Comparison of ENCODE assay signal across 8 cellular contexts in the genomic region with DNA sequence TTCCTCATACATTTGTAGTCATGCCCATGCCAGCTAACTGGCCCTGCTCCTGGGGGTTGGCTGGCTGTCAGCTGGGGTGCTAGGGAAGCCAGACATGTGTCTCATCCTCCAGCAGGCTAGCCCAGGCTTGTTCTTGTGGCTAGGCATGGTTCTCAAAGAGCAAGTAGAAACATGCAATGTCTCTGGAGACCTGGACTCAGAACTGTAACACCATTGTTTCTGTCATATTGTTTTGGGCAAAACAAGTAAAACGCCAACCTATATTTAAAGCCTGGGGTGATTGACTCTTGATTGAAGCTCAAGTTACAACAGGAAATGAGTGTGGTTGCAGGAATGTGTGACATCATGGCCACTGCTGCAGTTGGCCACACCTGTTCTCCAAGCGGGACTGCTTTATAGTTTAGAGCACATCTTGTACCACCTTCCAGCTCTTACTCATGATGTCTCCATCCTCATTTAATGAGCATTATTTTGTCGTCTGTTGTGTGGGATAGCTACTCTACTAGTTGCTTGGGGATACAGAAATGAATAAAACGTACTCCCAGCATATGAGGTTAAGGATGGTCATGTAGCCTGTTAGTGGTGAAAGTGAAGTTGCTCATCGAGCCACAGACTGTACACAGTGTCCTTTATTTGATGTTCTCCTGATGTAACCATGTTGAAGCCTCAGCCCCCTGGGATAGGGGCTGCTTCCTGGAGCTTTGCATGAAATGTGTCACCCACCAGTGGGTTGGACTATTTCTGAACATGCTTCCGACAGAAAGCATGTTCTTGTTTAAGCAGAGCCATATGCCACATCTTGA.
DNase-seq lines count a peak whose midpoint lies in the region; ATAC-seq and TF ChIP-seq lines count a peak whose summit lies in the region.

No MANE protein-coding gene starts in this region.

- H3K27me3 Mint-ChIP-seq in stimulated activated naive B cell treated with anti-CD40 and anti-IgM and Interleukin-4, amounts not matched to agents 10 μg/mL and 1 μg/mL and 100 μg/mL, for 72 hours, result peaks cover 0 to 6% of the 10 kb centered on the region in 2 donors
- peaks cover 0 to 23% (median 6%) of the 10 kb centered on the region in 5 donors for H3K27me3 Mint-ChIP-seq in naive thymus-derived CD4-positive, alpha-beta T cell

- CTCF ChIA-PET in naive thymus-derived CD4-positive, alpha-beta T cell (lab: Charles Lee), result no interaction called here

- no peaks in the 10 kb centered on the region for H3K27me3 ChIP-seq in naive thymus-derived CD4-positive, alpha-beta T cell (ENCODE audit: control insufficient read depth in 2 of 2, insufficient read depth in 2 of 2, low read length in 2 of 2)
- no peaks in the 10 kb centered on the region for H3K27me3 ChIP-seq in H7 (ENCODE audit: control insufficient read depth, insufficient read depth, low read length)

- peaks cover 0 to 3% of the 10 kb centered on the region in 2 donors for H3K9me3 Mint-ChIP-seq in stimulated activated naive B cell treated with anti-CD40 and anti-IgM and Interleukin-4, amounts not matched to agents 10 μg/mL and 1 μg/mL and 100 μg/mL, for 72 hours
- H3K9me3 Mint-ChIP-seq in naive thymus-derived CD4-positive, alpha-beta T cell, result peaks cover 0 to 7% (median 1%) of the 10 kb centered on the region in 11 donors

- H3K4me1 Mint-ChIP-seq in stimulated activated naive B cell treated with anti-CD40 and anti-IgM and Interleukin-4, amounts not matched to agents 10 μg/mL and 1 μg/mL and 100 μg/mL, for 72 hours, result no peaks in the 10 kb centered on the region
- H3K4me1 Mint-ChIP-seq in naive thymus-derived CD4-positive, alpha-beta T cell, result no peaks in the 10 kb centered on the region

- no peaks in the 10 kb centered on the region for H3K36me3 ChIP-seq in naive thymus-derived CD4-positive, alpha-beta T cell (ENCODE audit: control insufficient read depth in 2 of 3, insufficient read depth in 3 of 3, low read length in 3 of 3)
- no peaks in the 10 kb centered on the region for H3K36me3 ChIP-seq in H7 (replicated peaks; ENCODE audit: control insufficient read depth, insufficient read depth, low read length)

- peak; percentile 36 for DNase-seq in Caki2 (ENCODE audit: low read depth)
- peak; percentile 4 for DNase-seq in astrocyte of the cerebellum (ENCODE audit: low read depth)
- no peak for DNase-seq in stimulated activated naive B cell treated with anti-CD40 and anti-IgM and Interleukin-4, amounts not matched to agents 10 μg/mL and 1 μg/mL and 100 μg/mL, for 72 hours
- no peak for DNase-seq in naive thymus-derived CD4-positive, alpha-beta T cell
- no peak for DNase-seq in H7
- DNase-seq in central memory CD4-positive, alpha-beta T cell, result no peak

- intact Hi-C loops in naive thymus-derived CD4-positive, alpha-beta T cell (cut with micrococcal nuclease), result no loop called here

- H3K4me1 ChIP-seq in naive thymus-derived CD4-positive, alpha-beta T cell (ENCODE audit: control insufficient read depth in 2 of 2, insufficient read depth in 2 of 2, low read length in 2 of 2), result no peaks in the 10 kb centered on the region

- H3K27ac Mint-ChIP-seq in stimulated activated naive B cell treated with anti-CD40 and anti-IgM and Interleukin-4, amounts not matched to agents 10 μg/mL and 1 μg/mL and 100 μg/mL, for 72 hours, result no peak overlapping the region
- no peak overlapping the region for H3K27ac Mint-ChIP-seq in naive thymus-derived CD4-positive, alpha-beta T cell

- POLR2A ChIA-PET in naive thymus-derived CD4-positive, alpha-beta T cell (lab: Charles Lee), result no interaction called here

- no peak overlapping the region for H3K27ac ChIP-seq in naive thymus-derived CD4-positive, alpha-beta T cell (ENCODE audit: low read depth, low read length)

- H3K4me3 Mint-ChIP-seq in stimulated activated naive B cell treated with anti-CD40 and anti-IgM and Interleukin-4, amounts not matched to agents 10 μg/mL and 1 μg/mL and 100 μg/mL, for 72 hours, result no peak overlapping the region
- H3K4me3 Mint-ChIP-seq in naive thymus-derived CD4-positive, alpha-beta T cell, result no peak overlapping the region

- TF ChIP-seq CTCF in astrocyte of the cerebellum (IDR thresholded peaks at IDR 0.05; ENCODE audit: low read depth, low read length, missing control alignments), result no peak

- H3K4me3 ChIP-seq in astrocyte of the cerebellum (ENCODE audit: low read depth, low read length), result no peak overlapping the region
- H3K4me3 ChIP-seq in naive thymus-derived CD4-positive, alpha-beta T cell (ENCODE audit: low read length), result no peak overlapping the region
- H3K4me3 ChIP-seq in H7 (ENCODE audit: insufficient read depth, low read depth, low read length), result no peak overlapping the region

- H3K9me3 ChIP-seq in naive thymus-derived CD4-positive, alpha-beta T cell (ENCODE audit: control insufficient read depth in 2 of 3, low read length in 3 of 3), result no peaks in the 10 kb centered on the region

- no peaks in the 10 kb centered on the region for H3K36me3 Mint-ChIP-seq in stimulated activated naive B cell treated with anti-CD40 and anti-IgM and Interleukin-4, amounts not matched to agents 10 μg/mL and 1 μg/mL and 100 μg/mL, for 72 hours
- H3K36me3 Mint-ChIP-seq in naive thymus-derived CD4-positive, alpha-beta T cell, result peaks cover 0 to 3% (median 0%) of the 10 kb centered on the region in 5 donors

- ATAC-seq in GM21515 (IDR thresholded peaks at IDR 0.05; ENCODE audit: unreplicated experiment) (peak; percentile 74), HG03520 (IDR thresholded peaks at IDR 0.05; ENCODE audit: unreplicated experiment) (peak; percentile 74)
- no peak for ATAC-seq in stimulated activated naive B cell treated with anti-CD40 and anti-IgM and Interleukin-4, amounts not matched to agents 10 μg/mL and 1 μg/mL and 100 μg/mL, for 72 hours (replicated peaks)
- ATAC-seq in naive thymus-derived CD4-positive, alpha-beta T cell, result no peak

- in situ Hi-C loops in Caki2 (cut with HindIII; ENCODE audit: low pct_unique_long_range_greater_than_20kb, low sequenced_read_pairs) (no loop called here), astrocyte of the cerebellum (cut with HindIII; ENCODE audit: low sequenced_read_pairs) (no loop called here)

Comparison
In these comparisons a context has a peak if more than half of its experiments do, and no peak if none do; other contexts are left out.
1. DNase-seq: peak in Caki2 (single experiment) and astrocyte of the cerebellum (single experiment); none in stimulated activated naive B cell treated with anti-CD40 and anti-IgM and Interleukin-4, amounts not matched to agents 10 μg/mL and 1 μg/mL and 100 μg/mL, for 72 hours (single experiment), naive thymus-derived CD4-positive, alpha-beta T cell (0 of 9), H7 (single experiment) and central memory CD4-positive, alpha-beta T cell (single experiment).
2. ATAC-seq: peak in GM21515 (single experiment) and HG03520 (single experiment); none in stimulated activated naive B cell treated with anti-CD40 and anti-IgM and Interleukin-4, amounts not matched to agents 10 μg/mL and 1 μg/mL and 100 μg/mL, for 72 hours (0 of 2) and naive thymus-derived CD4-positive, alpha-beta T cell (single experiment).